Comparison of ENCODE assay signal across 21 cellular contexts in genomic region chr7:94410471-94411466, GRCh38. TPM values are rescaled to one million over a fixed set of nuclear protein-coding genes. Genes with fewer than 3 reads are reported as not detected.
A peak's percentile ranks its signal among the peaks of the same experiment; 100 is the strongest.
DNase-seq lines count a peak whose midpoint lies in the region; ATAC-seq and TF ChIP-seq lines count a peak whose summit lies in the region.
"Had no signal": no experiment of that assay in that cellular context is flagged by ENCODE, and none has a peak within 500 bp of the region (broad histone marks: within the 10 kb centered on the region; RNA-seq: fewer than 3 reads in every experiment).

No MANE protein-coding gene starts in this region.

- H3K9ac ChIP-seq in adipocyte (ENCODE audit: low read length), result peak overlapping the region; percentile 97

- H3K9me3 Mint-ChIP-seq in HFFc6, result no peaks in the 10 kb centered on the region; the same call in 1 of the 2 replicates
- H3K9me3 Mint-ChIP-seq: endodermal cell; natural killer cell treated with Interleukin-12 subunit alpha and Interleukin-12 subunit beta and Interleukin-15 and Interleukin-18, amount 100 ng/mL, for 72 hours; T-helper 1 cell treated with Interleukin-12 subunit alpha and Interleukin-12 subunit beta and Interleukin-4 antibody, amounts not matched to agents 30 μg/mL and 1 μg/mL, for 36 hours had no signal

- peak overlapping the region; percentile 90 for H3K27ac Mint-ChIP-seq in HFFc6
- H3K27ac Mint-ChIP-seq: endodermal cell; natural killer cell treated with Interleukin-12 subunit alpha and Interleukin-12 subunit beta and Interleukin-15 and Interleukin-18, amount 100 ng/mL, for 72 hours; T-helper 1 cell treated with Interleukin-12 subunit alpha and Interleukin-12 subunit beta and Interleukin-4 antibody, amounts not matched to agents 30 μg/mL and 1 μg/mL, for 36 hours had no signal

- H3K4me1 ChIP-seq in adipocyte (ENCODE audit: control insufficient read depth, insufficient read depth, low read length) (peaks cover 99% of the 10 kb centered on the region), gastroesophageal sphincter (peaks cover 2 to 82% (median 13%) of the 10 kb centered on the region in 3 donors), tibial artery (peaks cover 0 to 83% (median 7%) of the 10 kb centered on the region in 4 donors)
- H3K4me1 ChIP-seq: BE2C, Caco-2, foreskin keratinocyte, spleen had no signal

- WGBS in gastroesophageal sphincter (ENCODE audit: low coverage in 1 of 2), 2 donors, result 54 to 69% methylated on average over 2 to 5 of the region's 6 CpGs

- no peak for TF ChIP-seq EP300 in gastroesophageal sphincter (IDR thresholded peaks at IDR 0.05)

- peak overlapping the region; percentile 33 for H3K4me3 ChIP-seq in adipocyte (ENCODE audit: low read length)
- H3K4me3 ChIP-seq in gastroesophageal sphincter, result no peak overlapping the region
- no peak overlapping the region for H3K4me3 ChIP-seq in tibial artery
- H3K4me3 ChIP-seq: spleen had no signal

- H3K9me3 ChIP-seq in adipocyte (ENCODE audit: control insufficient read depth, low read length), result no peaks in the 10 kb centered on the region
- no peaks in the 10 kb centered on the region for H3K9me3 ChIP-seq in gastroesophageal sphincter
- no peaks in the 10 kb centered on the region for H3K9me3 ChIP-seq in tibial artery
- H3K9me3 ChIP-seq: BE2C, Caco-2, spleen had no signal

- TF ChIP-seq CTCF in HFFc6 (IDR thresholded peaks at IDR 0.05), result no peak
- no peak for TF ChIP-seq CTCF in gastroesophageal sphincter (IDR thresholded peaks at IDR 0.05)
- TF ChIP-seq CTCF in tibial artery (IDR thresholded peaks at IDR 0.05), result no peak

- peak overlapping the region; percentile 76 for H3K4me3 Mint-ChIP-seq in HFFc6
- H3K4me3 Mint-ChIP-seq: endodermal cell; natural killer cell treated with Interleukin-12 subunit alpha and Interleukin-12 subunit beta and Interleukin-15 and Interleukin-18, amount 100 ng/mL, for 72 hours; T-helper 1 cell treated with Interleukin-12 subunit alpha and Interleukin-12 subunit beta and Interleukin-4 antibody, amounts not matched to agents 30 μg/mL and 1 μg/mL, for 36 hours had no signal

- ATAC-seq in gastroesophageal sphincter (no peak), GM21786 (IDR thresholded peaks at IDR 0.05; ENCODE audit: unreplicated experiment) (no peak), HG03175 (IDR thresholded peaks at IDR 0.05; ENCODE audit: unreplicated experiment) (no peak)
- ATAC-seq: foreskin keratinocyte; natural killer cell treated with Interleukin-12 subunit alpha and Interleukin-12 subunit beta and Interleukin-15 and Interleukin-18, amount 100 ng/mL, for 72 hours had no signal

- H3K27me3 ChIP-seq in adipocyte (replicated peaks; ENCODE audit: control insufficient read depth, insufficient read depth, low read length), result no peaks in the 10 kb centered on the region
- H3K27me3 ChIP-seq in gastroesophageal sphincter, result no peaks in the 10 kb centered on the region
- no peaks in the 10 kb centered on the region for H3K27me3 ChIP-seq in tibial artery
- H3K27me3 ChIP-seq: spleen had no signal

- no peak for TF ChIP-seq POLR2A in gastroesophageal sphincter (IDR thresholded peaks at IDR 0.05)

- H3K36me3 Mint-ChIP-seq in HFFc6 (ENCODE audit: low read depth), result peaks cover 88% of the 10 kb centered on the region
- H3K36me3 Mint-ChIP-seq: natural killer cell treated with Interleukin-12 subunit alpha and Interleukin-12 subunit beta and Interleukin-15 and Interleukin-18, amount 100 ng/mL, for 72 hours had no signal

- H3K4me1 Mint-ChIP-seq in HFFc6 (ENCODE audit: low read depth), result peaks cover 100% of the 10 kb centered on the region

- H3K27me3 Mint-ChIP-seq in HFFc6 (ENCODE audit: insufficient read depth), result peaks cover 27% of the 10 kb centered on the region

- DNase-seq in HFFc6 (no peak), adipocyte (ENCODE audit: low read depth) (no peak), tibial artery (no peak), GF-D8 (lab: John Stamatoyannopoulos, UW) (no peak)
- DNase-seq: activated naive CD4-positive, alpha-beta T cell; activated T-cell treated with anti-CD3 and anti-CD28 coated beads for 4 hours; anterior cingulate cortex; BE2C; Caco-2; endodermal cell; foreskin keratinocyte; NCI-H524 treated with DMSO at 0.1 percent for 48 hours; SHP77; spleen; stimulated activated CD4-positive, alpha-beta T cell treated with anti-CD3 and anti-CD28 coated beads, Interleukin-4, amount 100 ng/mL, for 4 hours had no signal

- H3K36me3 ChIP-seq in adipocyte (ENCODE audit: control insufficient read depth, insufficient read depth, low read length, severe bottlenecking), result peaks cover 100% of the 10 kb centered on the region
- H3K36me3 ChIP-seq in gastroesophageal sphincter, result peaks cover 34 to 98% of the 10 kb centered on the region in 2 donors
- peaks cover 75 to 90% (median 80%) of the 10 kb centered on the region in 3 donors for H3K36me3 ChIP-seq in tibial artery
- H3K36me3 ChIP-seq: BE2C had no signal

- H3K27ac ChIP-seq in gastroesophageal sphincter, result peak overlapping the region in 3 of 4 donors; percentile 41 to 94 (median 57)
- H3K27ac ChIP-seq in tibial artery, result peak overlapping the region; percentile 53 to 93
- H3K27ac ChIP-seq: foreskin keratinocyte, spleen, VCaP had no signal

- intact Hi-C loops in tibial artery (cut with DNase I; ENCODE audit: low total_unique reads), result no loop called here

RNA-seq across cellular contexts. Expression of gene COL1A2, which starts 16.1 kb away (rescaled TPM):
- total RNA-seq in HFFc6 (2021; fragmentation: NEBNext Ultra II Directional; extraction: Animal tissue kit (Norgen Biotek cat#: 25700)), result 1,000 to 10,000 TPM; 3,728 to 6,317 (median 3,918) TPM
- 100 to 1,000 TPM; 203 to 686 (median 311) TPM for total RNA-seq in gastroesophageal sphincter
- total RNA-seq: natural killer cell treated with Interleukin-12 subunit alpha and Interleukin-12 subunit beta and Interleukin-15 and Interleukin-18, amount 100 ng/mL, for 72 hours had no signal

Comparison
In these comparisons a context has a peak if more than half of its experiments do, and no peak if none do; other contexts are left out.
1. RNA of gene COL1A2, which starts 16.1 kb away (total RNA-seq): 3,728 to 6,317 TPM in HFFc6; 203 to 686 TPM in gastroesophageal sphincter; every median in the first group is over 4 times any median in the second.